10 cellular contexts compared by ENCODE assay signal in the genomic region with DNA sequence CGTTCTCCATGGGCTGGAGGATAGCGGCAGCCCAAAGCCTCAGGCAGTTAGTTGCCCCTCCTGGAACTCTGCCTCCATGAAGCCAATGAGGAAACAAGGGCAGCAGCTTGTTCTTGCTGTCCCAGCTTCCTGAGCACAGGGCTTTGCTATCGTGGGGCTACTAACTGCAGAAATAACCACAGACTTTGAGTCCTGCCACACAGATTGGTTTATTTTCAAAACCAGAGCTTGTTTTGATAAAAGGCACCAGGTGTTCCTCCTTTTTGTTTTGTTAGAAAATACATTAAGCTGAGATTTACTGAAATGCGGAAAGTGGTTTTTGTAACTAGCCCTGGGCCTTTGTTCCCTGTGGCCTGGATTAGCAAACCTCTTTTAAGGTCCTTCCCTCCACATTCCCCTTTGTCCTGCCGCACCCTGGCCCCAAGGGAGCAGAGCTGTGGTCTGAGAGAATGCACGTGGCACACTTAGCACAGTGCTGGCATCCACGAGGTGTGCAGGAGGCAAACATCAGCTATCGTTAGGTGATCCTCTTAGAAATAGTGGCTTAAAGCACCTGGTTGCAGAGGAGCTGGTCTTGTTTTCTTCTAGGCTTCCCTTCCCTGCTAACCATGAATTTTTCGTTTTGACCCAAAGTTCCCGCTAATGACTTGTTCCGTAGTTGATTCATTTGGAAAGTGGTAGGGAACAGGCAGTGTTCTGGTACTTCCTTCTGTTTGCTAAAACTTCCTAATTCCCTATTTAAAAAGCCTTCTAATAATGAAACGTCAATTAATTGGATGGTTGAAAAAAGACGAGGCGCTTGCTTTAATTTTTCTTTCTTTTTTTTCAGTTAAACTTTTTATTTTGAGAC. TPM values are rescaled to one million over a fixed set of nuclear protein-coding genes. Genes with fewer than 3 reads are reported as not detected.
DNase-seq lines count a peak whose midpoint lies in the region; ATAC-seq and TF ChIP-seq lines count a peak whose summit lies in the region.
"Had no signal": no experiment of that assay in that cellular context is flagged by ENCODE, and none has a peak within 500 bp of the region (broad histone marks: within the 10 kb centered on the region; RNA-seq: fewer than 3 reads in every experiment).

No MANE protein-coding gene starts in this region.

- no peak overlapping the region for H3K27ac Mint-ChIP-seq in memory B cell

- no peak overlapping the region for H3K4me3 Mint-ChIP-seq in memory B cell

- peak; percentile 28 for DNase-seq in NCI-H345 (lab: John Stamatoyannopoulos, UW)
- DNase-seq in NCI-H345 treated with DMSO at 0.1 percent for 48 hours (lab: John Stamatoyannopoulos, UW; ENCODE audit: unreplicated experiment) = no peak
- DNase-seq in breast epithelium (ENCODE audit: low spot score in 2 of 2) = peak in 1 of 2 donors; percentile 69
- no peak for DNase-seq in memory B cell (ENCODE audit: low spot score in 2 of 2)
- DNase-seq in transverse colon = peak; percentile 74
- DNase-seq in stimulated activated CD4-positive, alpha-beta T cell treated with anti-CD3 and anti-CD28 coated beads, Interleukin-1b, Interleukin-23, amount 100 ng/mL, for 48 hours = no peak
- no peak for DNase-seq in NCI-H1694 treated with DMSO at 0.1 percent for 48 hours (lab: John Stamatoyannopoulos, UW)
- DNase-seq: dermis blood vessel endothelial cell had no signal

- H3K36me3 Mint-ChIP-seq in memory B cell = peaks cover 10% of the 10 kb centered on the region

- H3K27ac ChIP-seq in breast epithelium = peak overlapping the region; percentile 56 to 80
- H3K27ac ChIP-seq in transverse colon = peak overlapping the region; percentile 67 to 87 (median 82)

- H3K27me3 ChIP-seq in breast epithelium (no peaks in the 10 kb centered on the region), transverse colon (no peaks in the 10 kb centered on the region)

- intact Hi-C loops in breast epithelium (cut with DNase I; ENCODE audit: low total_unique reads) = no loop called here
- intact Hi-C loops in transverse colon (cut with DNase I; ENCODE audit: low total_unique reads) = no loop called here

- H3K4me1 ChIP-seq in breast epithelium (peaks cover 0 to 7% of the 10 kb centered on the region in 2 donors), transverse colon (peaks cover 21 to 50% (median 40%) of the 10 kb centered on the region in 4 donors)

- peak; percentile 54 for ATAC-seq in memory B cell (ENCODE audit: low read depth)
- no peak for ATAC-seq in GM18867 (IDR thresholded peaks at IDR 0.05; ENCODE audit: unreplicated experiment)

- no peak for TF ChIP-seq CTCF in breast epithelium (IDR thresholded peaks at IDR 0.05)
- TF ChIP-seq CTCF in transverse colon (IDR thresholded peaks at IDR 0.05) = no peak

- H3K9me3 ChIP-seq in breast epithelium (peaks cover 0 to 5% of the 10 kb centered on the region in 2 donors), transverse colon (peaks cover 0 to 4% of the 10 kb centered on the region in 2 donors)

- no peak for TF ChIP-seq EP300 in transverse colon (IDR thresholded peaks at IDR 0.05; ENCODE audit: low read depth)

- peak overlapping the region in 1 of 3 donors; percentile 33 for H3K4me3 ChIP-seq in breast epithelium
- H3K4me3 ChIP-seq in transverse colon = peak overlapping the region in 1 of 4 donors; percentile 1

- peaks cover 18% of the 10 kb centered on the region for H3K4me1 Mint-ChIP-seq in memory B cell

- H3K36me3 ChIP-seq in breast epithelium = no peaks in the 10 kb centered on the region
- no peaks in the 10 kb centered on the region for H3K36me3 ChIP-seq in transverse colon

- TF ChIP-seq POLR2A in breast epithelium (IDR thresholded peaks at IDR 0.05) (no peak), transverse colon (IDR thresholded peaks at IDR 0.05) (no peak)

- peaks cover 15% of the 10 kb centered on the region for H3K27me3 Mint-ChIP-seq in memory B cell

- in situ Hi-C loops in transverse colon (cut with MboI; ENCODE audit: low pct_ligation_motif_present in 1 of 4, low pct_unique_long_range_greater_than_20kb in 1 of 4, low sequenced_read_pairs in 3 of 4) = no loop called here

- WGBS in transverse colon (ENCODE audit: low coverage in 1 of 2), 2 donors = 31 to 46% methylated on average over 9 to 14 of the region's 14 CpGs

- H3K9me3 Mint-ChIP-seq in memory B cell = peaks cover 4% of the 10 kb centered on the region

RNA-seq across cellular contexts. Expression of gene MVB12B, which starts 21.5 kb away (rescaled TPM):
- 10 to 100 TPM in 1 of 3 donors, 1 to 10 TPM in 2; 8.2 to 12.6 (median 9.9) TPM for total RNA-seq in breast epithelium
- 10 to 100 TPM; 15.7 to 27.3 (median 22.7) TPM for total RNA-seq in transverse colon
- total RNA-seq: HT-29 had no signal

Comparison
In these comparisons a context has a peak if more than half of its experiments do, and no peak if none do; other contexts are left out.
1. DNase-seq: peak in NCI-H345 (single experiment) and transverse colon (single experiment); none in NCI-H345 treated with DMSO at 0.1 percent for 48 hours (single experiment), memory B cell (0 of 2), stimulated activated CD4-positive, alpha-beta T cell treated with anti-CD3 and anti-CD28 coated beads, Interleukin-1b, Interleukin-23, amount 100 ng/mL, for 48 hours (single experiment) and NCI-H1694 treated with DMSO at 0.1 percent for 48 hours (single experiment).